In genomic region chr3:138439646-138440045, GRCh38 we compare ENCODE assay signal across 14 cellular contexts. TPM values are rescaled to one million over a fixed set of nuclear protein-coding genes. Genes with fewer than 3 reads are reported as not detected.
A peak's percentile ranks its signal among the peaks of the same experiment; 100 is the strongest.
DNase-seq lines count a peak whose midpoint lies in the region; ATAC-seq, FAIRE-seq and TF ChIP-seq lines count a peak whose summit lies in the region.
"Had no signal": no experiment of that assay in that cellular context is flagged by ENCODE, and none has a peak within 500 bp of the region (broad histone marks: within the 10 kb centered on the region; RNA-seq: fewer than 3 reads in every experiment).

No MANE protein-coding gene starts in this region.

- TF ChIP-seq RAD21 in HepG2 (CRISPR knock-in tag; IDR thresholded peaks at IDR 0.05), result no peak

- POLR2A ChIA-PET in HepG2 (lab: Yijun Ruan, JAX), result no interaction called here

- H3K36me3 Mint-ChIP-seq in HFFc6 (ENCODE audit: low read depth), result no peaks in the 10 kb centered on the region
- H3K36me3 Mint-ChIP-seq in astrocyte (ENCODE audit: low read depth, unreplicated experiment), result peaks cover 3% of the 10 kb centered on the region
- H3K36me3 Mint-ChIP-seq: CD4-positive, alpha-beta memory T cell had no signal

- no peak overlapping the region for H3K4me3 ChIP-seq in astrocyte (ENCODE audit: insufficient read depth, low read depth, low read length)
- H3K4me3 ChIP-seq in sigmoid colon, result no peak overlapping the region
- H3K4me3 ChIP-seq in HepG2 (replicated peaks in 1 of 3; ENCODE audit: insufficient read depth in 1 of 3, low read depth in 2 of 3, low read length in 3 of 3), result no peak overlapping the region
- H3K4me3 ChIP-seq: PC-9 had no signal

- H3K27ac Mint-ChIP-seq in HFFc6 (no peak overlapping the region), astrocyte (ENCODE audit: unreplicated experiment) (no peak overlapping the region)
- H3K27ac Mint-ChIP-seq: CD4-positive, alpha-beta memory T cell had no signal

- CTCF ChIA-PET in HepG2 (lab: Yijun Ruan, JAX; ENCODE audit: low intra/inter-chr PET ratio, low total read pairs), result no interaction called here

- TF ChIP-seq POLR2A in sigmoid colon (IDR thresholded peaks at IDR 0.05) (no peak), HepG2 (IDR thresholded peaks at IDR 0.05; ENCODE audit: insufficient read depth in 1 of 2, low read depth in 2 of 2, low read length in 2 of 2) (no peak)

- 73 to 78% methylated on average over 4 of the region's 4 CpGs for WGBS in sigmoid colon, 2 donors
- WGBS in HepG2 (ENCODE audit: low lambda C conversion rate), result 79% methylated on average over 4 of the region's 4 CpGs

- H3K4me3 Mint-ChIP-seq in HFFc6, result no peak overlapping the region
- peak overlapping the region; percentile 45 for H3K4me3 Mint-ChIP-seq in astrocyte (ENCODE audit: unreplicated experiment)
- H3K4me3 Mint-ChIP-seq: CD4-positive, alpha-beta memory T cell; H9 had no signal

- in situ Hi-C loops in HepG2 (cut with HindIII; ENCODE audit: extremely low pct_ligation_motif_present, low pct_unique_long_range_greater_than_20kb), result no loop called here

- no peak for ATAC-seq in HG02981 (IDR thresholded peaks at IDR 0.05; ENCODE audit: unreplicated experiment)
- no peak for ATAC-seq in HepG2

- H3K4me1 ChIP-seq in astrocyte (ENCODE audit: insufficient read depth, low read length), result peaks cover 22% of the 10 kb centered on the region
- H3K4me1 ChIP-seq in sigmoid colon, result peaks cover 0 to 73% (median 63%) of the 10 kb centered on the region in 4 donors
- H3K4me1 ChIP-seq in HepG2 (ENCODE audit: insufficient read depth, low read length), result peaks cover 33% of the 10 kb centered on the region
- H3K4me1 ChIP-seq: BE2C had no signal

- FAIRE-seq in astrocyte (lab: Jason Lieb, UNC), result no peak
- no peak for FAIRE-seq in HepG2 (lab: Jason Lieb, UNC)

- TF ChIP-seq CTCF in HFFc6 (IDR thresholded peaks at IDR 0.05), result no peak
- no peak for TF ChIP-seq CTCF in astrocyte (IDR thresholded peaks at IDR 0.05; ENCODE audit: insufficient read depth, low read depth, low read length)
- TF ChIP-seq CTCF in sigmoid colon (IDR thresholded peaks at IDR 0.05), result no peak
- no peak for TF ChIP-seq CTCF in HepG2 (CRISPR knock-in tag; IDR thresholded peaks at IDR 0.05)

- H3K79me2 ChIP-seq in astrocyte (ENCODE audit: insufficient read depth, low read length), result no peaks in the 10 kb centered on the region
- H3K79me2 ChIP-seq in HepG2 (ENCODE audit: insufficient read depth, low read length), result no peaks in the 10 kb centered on the region

- H4K20me1 ChIP-seq in astrocyte (ENCODE audit: insufficient read depth, low read length), result no peaks in the 10 kb centered on the region
- H4K20me1 ChIP-seq in HepG2 (ENCODE audit: insufficient read depth, low read length), result no peaks in the 10 kb centered on the region

- no peaks in the 10 kb centered on the region for H3K9me3 ChIP-seq in astrocyte (ENCODE audit: insufficient read depth, low read depth, low read length)
- no peaks in the 10 kb centered on the region for H3K9me3 ChIP-seq in sigmoid colon
- no peaks in the 10 kb centered on the region for H3K9me3 ChIP-seq in HepG2 (ENCODE audit: low read length)
- H3K9me3 ChIP-seq: BE2C had no signal

- intact Hi-C loops in sigmoid colon (cut with DNase I) (loop anchor here (10.0 kb wide), 1 partner anchor 255 kb away; the partner anchor contains the start of gene ARMC8), HepG2 (cut with micrococcal nuclease; ENCODE audit: unreplicated experiment) (no loop called here)

- DNase-seq in EH (ENCODE audit: low read depth), result peak; percentile 59
- peak; percentile 30 for DNase-seq in HFFc6
- DNase-seq in astrocyte (ENCODE audit: low read depth), result no peak
- DNase-seq in sigmoid colon, result no peak
- DNase-seq in HepG2 (ENCODE audit: low spot score), result no peak
- no peak for DNase-seq in SKM-1 (lab: John Stamatoyannopoulos, UW; ENCODE audit: unreplicated experiment)
- DNase-seq: BE2C; CD4-positive, alpha-beta memory T cell; Karpas-422; NCI-H1417 treated with DMSO at 0.1 percent for 48 hours; NCI-H345; PC-9 had no signal

- H3K4me1 Mint-ChIP-seq in HFFc6 (ENCODE audit: low read depth) (peaks cover 36% of the 10 kb centered on the region), astrocyte (ENCODE audit: low read depth, unreplicated experiment) (peaks cover 59% of the 10 kb centered on the region)

- H3K27me3 Mint-ChIP-seq in HFFc6 (ENCODE audit: insufficient read depth) (peaks cover 29% of the 10 kb centered on the region), astrocyte (ENCODE audit: low read depth, unreplicated experiment) (peaks cover 17% of the 10 kb centered on the region)

- H3K9ac ChIP-seq in astrocyte (ENCODE audit: low read length), result no peak overlapping the region
- no peak overlapping the region for H3K9ac ChIP-seq in HepG2 (ENCODE audit: insufficient read depth, low read depth, low read length)

- H3K27ac ChIP-seq in astrocyte (ENCODE audit: low read depth, low read length), result no peak overlapping the region
- peak overlapping the region in 3 of 4 donors; percentile 34 to 50 (median 46) for H3K27ac ChIP-seq in sigmoid colon
- H3K27ac ChIP-seq in HepG2 (ENCODE audit: extremely low read length, insufficient read depth, low read length), result no peak overlapping the region
- H3K27ac ChIP-seq: PC-9 had no signal

- H3K36me3 ChIP-seq in astrocyte (ENCODE audit: insufficient read depth, low read length) (no peaks in the 10 kb centered on the region), sigmoid colon (no peaks in the 10 kb centered on the region), HepG2 (replicated peaks in 1 of 2; ENCODE audit: control insufficient read depth in 1 of 2, insufficient read depth in 2 of 2, low read length in 2 of 2) (no peaks in the 10 kb centered on the region)
- H3K36me3 ChIP-seq: BE2C had no signal

- peaks cover 27% of the 10 kb centered on the region for H3K27me3 ChIP-seq in astrocyte (ENCODE audit: insufficient read depth, low read length)
- no peaks in the 10 kb centered on the region for H3K27me3 ChIP-seq in sigmoid colon
- no peaks in the 10 kb centered on the region for H3K27me3 ChIP-seq in HepG2 (ENCODE audit: control insufficient read depth in 1 of 2, insufficient read depth in 2 of 2, low read length in 2 of 2)
- H3K27me3 ChIP-seq: BE2C had no signal

- BruUV-seq in HepG2 (replicated peaks; lab: Mats Ljungman, UMichigan), result no TSS peak

- H2AFZ ChIP-seq in astrocyte (ENCODE audit: low read depth, low read length) (no peak overlapping the region), HepG2 (ENCODE audit: low read length) (no peak overlapping the region)
- H2AFZ ChIP-seq: PC-9 had no signal

- H3K4me2 ChIP-seq in astrocyte (ENCODE audit: low read length) (no peak overlapping the region), HepG2 (ENCODE audit: low read depth, low read length) (no peak overlapping the region)
- H3K4me2 ChIP-seq: PC-9 had no signal

- TF ChIP-seq EP300 in sigmoid colon (IDR thresholded peaks at IDR 0.05) (no peak), HepG2 (IDR thresholded peaks at IDR 0.05; ENCODE audit: low read depth in 2 of 2, low read length in 2 of 2) (no peak), HepG2 (CRISPR knock-in tag; IDR thresholded peaks at IDR 0.05; ENCODE audit: borderline replicate concordance) (no peak)

- H3K9me3 Mint-ChIP-seq in HFFc6, result no peaks in the 10 kb centered on the region
- peaks cover 5% of the 10 kb centered on the region for H3K9me3 Mint-ChIP-seq in astrocyte (ENCODE audit: unreplicated experiment)
- H3K9me3 Mint-ChIP-seq: CD4-positive, alpha-beta memory T cell; H9 had no signal

TF ChIP-seq in HepG2, 621 proteins besides CTCF, POLR2A, EP300 and RAD21:
- TF ChIP-seq ZNF614 (CRISPR knock-in tag; IDR thresholded peaks at IDR 0.05; ENCODE audit: borderline replicate concordance), result no peak
- no peak for TF ChIP-seq NFE2 (CRISPR knock-in tag; IDR thresholded peaks at IDR 0.05)
- TF ChIP-seq STAG1 (CRISPR knock-in tag; IDR thresholded peaks at IDR 0.05), result no peak
TF ChIP-seq in HepG2: peak in this region for 0.

RNA-seq across cellular contexts. Expression of gene ESYT3, which starts 5.2 kb away (rescaled TPM):
- under 1 TPM in 2 of 6 experiments, not detected in 4; 0.05 to 0.09 TPM for total RNA-seq in HFFc6 (2021; fragmentation: NEBNext Ultra II Directional; extraction: Animal tissue kit (Norgen Biotek cat#: 25700))
- total RNA-seq in astrocyte, result 2.0 and 2.6 TPM in 2 replicates
- total RNA-seq in sigmoid colon, result 10 to 100 TPM; 15.1 to 19.4 (median 17.2) TPM
- under 1 TPM; 0.23 to 0.63 (median 0.60) TPM for polyA plus RNA-seq in sigmoid colon
- total RNA-seq in HepG2 (2016; rRNA removed; fragmentation: Illumina TruSeq; extraction: Trizol), result 0.79 and 4.1 TPM in 2 replicates
- total RNA-seq in HepG2 (2016; cell fraction: cytosol; rRNA removed; fragmentation: Illumina TruSeq; extraction: Trizol; ENCODE audit: low read depth), result 0.88 and 0.91 TPM in 2 replicates
- 0.65 and 3.4 TPM in 2 replicates for total RNA-seq in HepG2 (2016; cell fraction: insoluble cytoplasmic fraction; rRNA removed; fragmentation: Illumina TruSeq; extraction: Trizol)
- total RNA-seq in HepG2 (2016; cell fraction: membrane; rRNA removed; fragmentation: Illumina TruSeq; extraction: Trizol), result 0.71 and 0.86 TPM in 2 replicates
- total RNA-seq in HepG2 (2016; cell fraction: nucleus; rRNA removed; fragmentation: Illumina TruSeq; extraction: Trizol), result 9.2 TPM in 2 replicates
- polyA plus RNA-seq in HepG2 (2011; rRNA removed), result 1.5 and 1.6 TPM in 2 replicates
- polyA plus RNA-seq in HepG2 (2011; cell fraction: cytosol; rRNA removed), result 0.51 and 0.70 TPM in 2 replicates
- 8.2 and 9.2 TPM in 2 replicates for polyA plus RNA-seq in HepG2 (2011; cell fraction: nucleus; rRNA removed)
- 0.83 and 1.4 TPM in 2 replicates for polyA plus RNA-seq in HepG2 (2012)
- 0.17 and 0.22 TPM in 2 replicates for polyA plus RNA-seq in HepG2 (2016; cell fraction: cytosol; fragmentation: Illumina TruSeq; extraction: Trizol; ENCODE audit: low read depth)
- 0.66 and 1.0 TPM in 2 replicates for polyA plus RNA-seq in HepG2 (2016; cell fraction: insoluble cytoplasmic fraction; fragmentation: Illumina TruSeq; extraction: Trizol; ENCODE audit: low read depth)
- 0.15 and 0.33 TPM in 2 replicates for polyA plus RNA-seq in HepG2 (2016; cell fraction: membrane; fragmentation: Illumina TruSeq; extraction: Trizol; ENCODE audit: low read depth)
- polyA plus RNA-seq in HepG2 (2016; cell fraction: nucleus; fragmentation: Illumina TruSeq; extraction: Trizol; ENCODE audit: insufficient read depth, low read depth), result 12.9 and 13.1 TPM in 2 replicates
- 2.1 TPM in 2 replicates for polyA minus RNA-seq in HepG2 (2011; rRNA and poly(A)+ RNA removed; ENCODE audit: low replicate concordance)
- 0.35 and 1.2 TPM in 2 replicates for polyA minus RNA-seq in HepG2 (2011; cell fraction: cytosol; rRNA and poly(A)+ RNA removed)
- polyA minus RNA-seq in HepG2 (2011; cell fraction: nucleus; rRNA and poly(A)+ RNA removed), result 9.0 and 11.3 TPM in 2 replicates
- polyA plus RNA-seq: CD4-positive, alpha-beta memory T cell had no signal

Comparison
In these comparisons a context has a peak if more than half of its experiments do, and no peak if none do; other contexts are left out.
1. DNase-seq: peak in EH (single experiment) and HFFc6 (single experiment); none in astrocyte (single experiment), sigmoid colon (single experiment), HepG2 (single experiment) and SKM-1 (single experiment).
2. H3K27ac ChIP-seq: peak in sigmoid colon (3 of 4); none in astrocyte (single experiment) and HepG2 (single experiment).